Comparison of ENCODE assay signal across 28 cellular contexts in genomic region chr15:58286541-58286940, GRCh38.
"Had no signal": no experiment of that assay in that cellular context is flagged by ENCODE, and none has a peak within 500 bp of the region (broad histone marks: within the 10 kb centered on the region; RNA-seq: fewer than 3 reads in every experiment).

No MANE protein-coding gene starts in this region.

- H3K36me3 Mint-ChIP-seq: activated CD4-positive, alpha-beta memory T cell treated with anti-CD3 and anti-CD28 coated beads for 36 hours; activated naive CD8-positive, alpha-beta T cell had no signal

- H3K9me3 Mint-ChIP-seq: activated CD4-positive, alpha-beta memory T cell treated with anti-CD3 and anti-CD28 coated beads for 36 hours; activated naive CD4-positive, alpha-beta T cell treated with anti-CD3 and anti-CD28 coated beads for 36 hours; activated T-cell treated with anti-CD3 and anti-CD28 coated beads, Interleukin-2, amount 50 U/mL, for 4 hours had no signal

- H3K9me3 ChIP-seq: MG63, SJSA1 had no signal

- DNase-seq: activated CD4-positive, alpha-beta memory T cell treated with anti-CD3 and anti-CD28 coated beads for 36 hours; activated CD4-positive, alpha-beta T cell treated with anti-CD3 and anti-CD28 coated beads, Interleukin-2, amount 10 ng/mL, durations not matched to agents 7 days and 5 days; activated CD4-positive, CD25-positive, alpha-beta regulatory T cell; activated CD8-positive, alpha-beta memory T cell treated with anti-CD3 and anti-CD28 coated beads for 24 hours; activated effector memory CD4-positive, alpha-beta T cell treated with anti-CD3 and anti-CD28 coated beads, Interleukin-2, amount 50 U/mL, for 16 hours; activated naive CD4-positive, alpha-beta T cell treated with anti-CD3 and anti-CD28 coated beads for 36 hours; activated T-cell treated with anti-CD3 and anti-CD28 coated beads, Interleukin-2, amount 50 U/mL, for 4 hours; caudate nucleus; KG1; MG63; MV-4-11; NCI-H1092 treated with DMSO at 0.1 percent for 48 hours; NCI-H1417 treated with DMSO at 0.1 percent for 48 hours; NCI-H1694; NCI-H2029; NCI-H2107; NCI-H510A treated with DMSO at 0.1 percent for 48 hours; NCI-H69; NK-92 treated with Interleukin-12 subunit alpha and Interleukin-12 subunit beta, amount 100 ng/mL, for 24 hours; OCI-M1; RPMI8226; SHP77; T-helper 17 cell; T1000 had no signal

- H3K4me3 Mint-ChIP-seq: activated CD4-positive, alpha-beta memory T cell treated with anti-CD3 and anti-CD28 coated beads for 36 hours; activated CD4-positive, alpha-beta T cell treated with anti-CD3 and anti-CD28 coated beads, Interleukin-2, amount 10 ng/mL, durations not matched to agents 7 days and 5 days; activated naive CD4-positive, alpha-beta T cell treated with anti-CD3 and anti-CD28 coated beads for 36 hours; activated naive CD8-positive, alpha-beta T cell; activated T-cell treated with anti-CD3 and anti-CD28 coated beads, Interleukin-2, amount 50 U/mL, for 4 hours; T-helper 17 cell had no signal

- H3K27me3 Mint-ChIP-seq: activated CD4-positive, alpha-beta memory T cell treated with anti-CD3 and anti-CD28 coated beads for 36 hours; activated naive CD8-positive, alpha-beta T cell had no signal

- ATAC-seq: activated T-cell treated with anti-CD3 and anti-CD28 coated beads, Interleukin-2, amount 50 U/mL, for 4 hours; Panc1; SK-N-SH treated with all-trans-retinoic acid at 6 μM for 48 hours; T-helper 17 cell had no signal

- H3K27ac ChIP-seq: SJSA1 had no signal

- H3K27ac Mint-ChIP-seq: activated CD4-positive, alpha-beta memory T cell treated with anti-CD3 and anti-CD28 coated beads for 36 hours; activated CD4-positive, alpha-beta T cell treated with anti-CD3 and anti-CD28 coated beads, Interleukin-2, amount 10 ng/mL, durations not matched to agents 7 days and 5 days; activated naive CD4-positive, alpha-beta T cell treated with anti-CD3 and anti-CD28 coated beads for 36 hours; activated naive CD8-positive, alpha-beta T cell; T-helper 17 cell had no signal

- H3K36me3 ChIP-seq: MG63, SJSA1 had no signal

- H3K27me3 ChIP-seq: MG63, SJSA1 had no signal

- H3K4me3 ChIP-seq: MG63, SJSA1 had no signal
